In genomic region chr2:38682008-38682575, GRCh38 we compare ENCODE assay signal across 16 cellular contexts. TPM values are rescaled to one million over a fixed set of nuclear protein-coding genes. Genes with fewer than 3 reads are reported as not detected.
DNase-seq lines count a peak whose midpoint lies in the region; ATAC-seq lines count a peak whose summit lies in the region.
"Had no signal": no experiment of that assay in that cellular context is flagged by ENCODE, and none has a peak within 500 bp of the region (broad histone marks: within the 10 kb centered on the region; RNA-seq: fewer than 3 reads in every experiment).

No MANE protein-coding gene starts in this region.

- peak; percentile 74 to 85 for ATAC-seq in activated naive CD4-positive, alpha-beta T cell treated with anti-CD3 and anti-CD28 coated beads, Interleukin-2, amount 50 U/mL, for 72 hours

- H3K4me3 Mint-ChIP-seq in activated naive CD8-positive, alpha-beta T cell = no peak overlapping the region
- H3K4me3 Mint-ChIP-seq in activated naive CD8-positive, alpha-beta T cell treated with anti-CD3 and anti-CD28 coated beads for 36 hours = no peak overlapping the region
- no peak overlapping the region for H3K4me3 Mint-ChIP-seq in stimulated activated naive CD8-positive, alpha-beta T cell treated with anti-CD3 and anti-CD28 coated beads, Interleukin-15, Interleukin-2, amounts not matched to agents 100 ng/mL and 50 ng/mL, for 24 hours

- H3K27me3 Mint-ChIP-seq in activated naive CD8-positive, alpha-beta T cell = no peaks in the 10 kb centered on the region
- H3K27me3 Mint-ChIP-seq in activated naive CD8-positive, alpha-beta T cell treated with anti-CD3 and anti-CD28 coated beads for 36 hours = no peaks in the 10 kb centered on the region
- no peaks in the 10 kb centered on the region for H3K27me3 Mint-ChIP-seq in stimulated activated naive CD8-positive, alpha-beta T cell treated with anti-CD3 and anti-CD28 coated beads, Interleukin-15, Interleukin-2, amounts not matched to agents 100 ng/mL and 50 ng/mL, for 24 hours
- H3K27me3 Mint-ChIP-seq: progenitor cell of endocrine pancreas had no signal

- in situ Hi-C loops in G401 (cut with HindIII; ENCODE audit: low sequenced_read_pairs) = no loop called here

- H3K27ac Mint-ChIP-seq in activated naive CD8-positive, alpha-beta T cell = peak overlapping the region; percentile 50
- H3K27ac Mint-ChIP-seq in activated naive CD8-positive, alpha-beta T cell treated with anti-CD3 and anti-CD28 coated beads for 36 hours = no peak overlapping the region
- H3K27ac Mint-ChIP-seq in activated naive CD4-positive, alpha-beta T cell treated with anti-CD3 and anti-CD28 coated beads, Interleukin-2, amount 50 U/mL, for 72 hours = peak overlapping the region; percentile 55 to 75
- peak overlapping the region; percentile 45 for H3K27ac Mint-ChIP-seq in stimulated activated naive CD8-positive, alpha-beta T cell treated with anti-CD3 and anti-CD28 coated beads, Interleukin-15, Interleukin-2, amounts not matched to agents 100 ng/mL and 50 ng/mL, for 24 hours
- H3K27ac Mint-ChIP-seq: progenitor cell of endocrine pancreas had no signal

- no peaks in the 10 kb centered on the region for H3K9me3 Mint-ChIP-seq in activated naive CD8-positive, alpha-beta T cell (ENCODE audit: low read depth)
- H3K9me3 Mint-ChIP-seq in activated naive CD8-positive, alpha-beta T cell treated with anti-CD3 and anti-CD28 coated beads for 36 hours = no peaks in the 10 kb centered on the region
- H3K9me3 Mint-ChIP-seq in activated naive CD4-positive, alpha-beta T cell treated with anti-CD3 and anti-CD28 coated beads, Interleukin-2, amount 50 U/mL, for 72 hours = peaks cover 0 to 9% of the 10 kb centered on the region in 2 donors
- H3K9me3 Mint-ChIP-seq in stimulated activated naive CD8-positive, alpha-beta T cell treated with anti-CD3 and anti-CD28 coated beads, Interleukin-15, Interleukin-2, amounts not matched to agents 100 ng/mL and 50 ng/mL, for 24 hours = no peaks in the 10 kb centered on the region

- H3K4me1 Mint-ChIP-seq in activated naive CD8-positive, alpha-beta T cell (ENCODE audit: low read depth) = peaks cover 22% of the 10 kb centered on the region
- H3K4me1 Mint-ChIP-seq in activated naive CD8-positive, alpha-beta T cell treated with anti-CD3 and anti-CD28 coated beads for 36 hours = peaks cover 25% of the 10 kb centered on the region
- peaks cover 44% of the 10 kb centered on the region for H3K4me1 Mint-ChIP-seq in stimulated activated naive CD8-positive, alpha-beta T cell treated with anti-CD3 and anti-CD28 coated beads, Interleukin-15, Interleukin-2, amounts not matched to agents 100 ng/mL and 50 ng/mL, for 24 hours (ENCODE audit: low read depth)

- intact Hi-C loops in head of caudate nucleus (cut with DNase I) = no loop called here

- peaks cover 21% of the 10 kb centered on the region for H3K36me3 Mint-ChIP-seq in activated naive CD8-positive, alpha-beta T cell
- H3K36me3 Mint-ChIP-seq in activated naive CD8-positive, alpha-beta T cell treated with anti-CD3 and anti-CD28 coated beads for 36 hours = peaks cover 75% of the 10 kb centered on the region
- peaks cover 17 to 73% of the 10 kb centered on the region in 2 donors for H3K36me3 Mint-ChIP-seq in activated naive CD4-positive, alpha-beta T cell treated with anti-CD3 and anti-CD28 coated beads, Interleukin-2, amount 50 U/mL, for 72 hours
- H3K36me3 Mint-ChIP-seq in stimulated activated naive CD8-positive, alpha-beta T cell treated with anti-CD3 and anti-CD28 coated beads, Interleukin-15, Interleukin-2, amounts not matched to agents 100 ng/mL and 50 ng/mL, for 24 hours (ENCODE audit: low read depth) = peaks cover 92% of the 10 kb centered on the region

- DNase-seq in activated naive CD8-positive, alpha-beta T cell treated with anti-CD3 and anti-CD28 coated beads for 36 hours = no peak
- DNase-seq in NCI-H2227 (lab: John Stamatoyannopoulos, UW; ENCODE audit: unreplicated experiment) (peak; percentile 18), G401 (ENCODE audit: low spot score) (no peak), HCEC 1CT (no peak), head of caudate nucleus (no peak)
- DNase-seq in activated naive CD4-positive, alpha-beta T cell treated with anti-CD3 and anti-CD28 coated beads, Interleukin-2, amount 50 U/mL, for 72 hours (ENCODE audit: low spot score in 2 of 2) = no peak
- DNase-seq: activated effector memory CD4-positive, alpha-beta T cell treated with Interleukin-2 at 50 U/mL for 16 hours; EL; foreskin fibroblast; mesenchymal stem cell; NCI-H2029; NCI-H526; OCI-M1 had no signal

RNA-seq across cellular contexts. Expression of gene GALM, which starts 16.2 kb away (rescaled TPM):
- total RNA-seq in activated naive CD8-positive, alpha-beta T cell treated with anti-CD3 and anti-CD28 coated beads for 36 hours = 10 to 100 TPM; 42.0 to 42.2 TPM
- 10 to 100 TPM; 16.1 to 45.0 TPM for total RNA-seq in activated naive CD4-positive, alpha-beta T cell treated with anti-CD3 and anti-CD28 coated beads, Interleukin-2, amount 50 U/mL, for 72 hours
- 27.0 and 37.0 TPM in 2 replicates for total RNA-seq in G401 (2014; rRNA removed; shearing (Covaris generic))
